21 cellular contexts compared by ENCODE assay signal in genomic region chrX:130136497-130136896, GRCh38.
"Had no signal": no experiment of that assay in that cellular context is flagged by ENCODE, and none has a peak within 500 bp of the region (broad histone marks: within the 10 kb centered on the region; RNA-seq: fewer than 3 reads in every experiment).

No MANE protein-coding gene starts in this region.

- H3K4me1 ChIP-seq: SJSA1 had no signal

- DNase-seq: Kasumi-1, MM.1S, NCI-H1092 treated with DMSO at 0.1 percent for 48 hours, NCI-H1436, NCI-H187, NCI-H2029, NCI-H2081 treated with DMSO at 0.1 percent for 48 hours, NCI-H2171, NCI-H226, NCI-H446, NCI-H510A, NCI-H524 treated with DMSO at 0.1 percent for 48 hours, NCI-H69, NCI-H774, Right ventricle myocardium superior, RPMI8226, SIG-M5 had no signal

- H3K27me3 ChIP-seq: SJSA1 had no signal

- H3K27ac ChIP-seq: HL-60, KMS-11, SJSA1, SK-N-MC had no signal

- H3K4me3 ChIP-seq: SJSA1, SK-N-MC had no signal

- H3K4me2 ChIP-seq: KMS-11 had no signal

- H3K9ac ChIP-seq: KMS-11 had no signal

- H3K9me3 ChIP-seq: SJSA1 had no signal
